8 cellular contexts compared by ENCODE assay signal in genomic region chr2:223956267-223956666, GRCh38. TPM values are rescaled to one million over a fixed set of nuclear protein-coding genes. Genes with fewer than 3 reads are reported as not detected.
DNase-seq lines count a peak whose midpoint lies in the region; ATAC-seq and TF ChIP-seq lines count a peak whose summit lies in the region.

No MANE protein-coding gene starts in this region.

- H3K27ac ChIP-seq in HUES48 (ENCODE audit: low read depth, low read length) (no peak overlapping the region), endodermal cell (ENCODE audit: low read depth, low read length) (no peak overlapping the region)

- H3K27me3 Mint-ChIP-seq in endodermal cell (ENCODE audit: insufficient read depth): no peaks in the 10 kb centered on the region
- H3K27me3 Mint-ChIP-seq in stimulated activated naive B cell treated with anti-CD40 and anti-IgM and Interleukin-4, amounts not matched to agents 10 μg/mL and 1 μg/mL and 100 μg/mL, for 72 hours: no peaks in the 10 kb centered on the region

- no peak overlapping the region for H3K27ac Mint-ChIP-seq in endodermal cell
- H3K27ac Mint-ChIP-seq in stimulated activated naive B cell treated with anti-CD40 and anti-IgM and Interleukin-4, amounts not matched to agents 10 μg/mL and 1 μg/mL and 100 μg/mL, for 72 hours: peak overlapping the region; percentile 72

- H3K36me3 Mint-ChIP-seq in endodermal cell (ENCODE audit: low read depth): peaks cover 18% of the 10 kb centered on the region
- peaks cover 14 to 15% of the 10 kb centered on the region in 2 donors for H3K36me3 Mint-ChIP-seq in stimulated activated naive B cell treated with anti-CD40 and anti-IgM and Interleukin-4, amounts not matched to agents 10 μg/mL and 1 μg/mL and 100 μg/mL, for 72 hours

- H3K4me3 Mint-ChIP-seq in endodermal cell: no peak overlapping the region
- H3K4me3 Mint-ChIP-seq in stimulated activated naive B cell treated with anti-CD40 and anti-IgM and Interleukin-4, amounts not matched to agents 10 μg/mL and 1 μg/mL and 100 μg/mL, for 72 hours: peak overlapping the region; percentile 61 to 78

- peaks cover 28% of the 10 kb centered on the region for H3K36me3 ChIP-seq in HUES48 (ENCODE audit: control insufficient read depth, insufficient read depth, low read length)
- peaks cover 14% of the 10 kb centered on the region for H3K36me3 ChIP-seq in endodermal cell (ENCODE audit: control insufficient read depth, insufficient read depth, low read length)

- H3K27me3 ChIP-seq in HUES48 (ENCODE audit: control insufficient read depth, insufficient read depth, low read length) (no peaks in the 10 kb centered on the region; the same call in 1 of the 2 replicates), endodermal cell (ENCODE audit: control insufficient read depth, insufficient read depth, low read length, poor library complexity, severe bottlenecking) (no peaks in the 10 kb centered on the region)

- DNase-seq in endodermal cell (peak; percentile 42), NCI-H526 (lab: John Stamatoyannopoulos, UW) (no peak), AG20443 (ENCODE audit: low spot score) (no peak), NCI-H2196 treated with DMSO at 0.1 percent for 48 hours (lab: John Stamatoyannopoulos, UW; ENCODE audit: unreplicated experiment) (no peak), anterior cingulate cortex (lab: John Stamatoyannopoulos, UW) (no peak)
- no peak for DNase-seq in stimulated activated naive B cell treated with anti-CD40 and anti-IgM and Interleukin-4, amounts not matched to agents 10 μg/mL and 1 μg/mL and 100 μg/mL, for 72 hours

- H3K4me3 ChIP-seq in HUES48 (ENCODE audit: low read depth, low read length) (peak overlapping the region; percentile 91; the same call in 1 of the 2 replicates), endodermal cell (ENCODE audit: low read length) (no peak overlapping the region)

- H3K9me3 Mint-ChIP-seq in endodermal cell: no peaks in the 10 kb centered on the region
- H3K9me3 Mint-ChIP-seq in stimulated activated naive B cell treated with anti-CD40 and anti-IgM and Interleukin-4, amounts not matched to agents 10 μg/mL and 1 μg/mL and 100 μg/mL, for 72 hours: no peaks in the 10 kb centered on the region

- H3K4me1 ChIP-seq in HUES48 (ENCODE audit: control insufficient read depth, insufficient read depth, low read length) (peaks cover 50% of the 10 kb centered on the region), endodermal cell (ENCODE audit: control insufficient read depth, insufficient read depth, low read length) (peaks cover 16% of the 10 kb centered on the region)

- H3K9ac ChIP-seq in HUES48 (ENCODE audit: low read depth, low read length) (no peak overlapping the region), endodermal cell (ENCODE audit: extremely low read depth, low read length, poor library complexity, severe bottlenecking) (no peak overlapping the region)

- ATAC-seq in GM19395 (IDR thresholded peaks at IDR 0.05; ENCODE audit: unreplicated experiment): peak; percentile 33
- no peak for ATAC-seq in stimulated activated naive B cell treated with anti-CD40 and anti-IgM and Interleukin-4, amounts not matched to agents 10 μg/mL and 1 μg/mL and 100 μg/mL, for 72 hours (replicated peaks)

- WGBS in endodermal cell (ENCODE audit: insufficient coverage in 1 of 2, insufficient read length in 1 of 2), 2 experiments: 78 to 79% methylated on average over 4 of the region's 4 CpGs

- H3K4me1 Mint-ChIP-seq in endodermal cell: peaks cover 44% of the 10 kb centered on the region
- peaks cover 23 to 44% of the 10 kb centered on the region in 2 donors for H3K4me1 Mint-ChIP-seq in stimulated activated naive B cell treated with anti-CD40 and anti-IgM and Interleukin-4, amounts not matched to agents 10 μg/mL and 1 μg/mL and 100 μg/mL, for 72 hours

- H3K9me3 ChIP-seq in HUES48 (ENCODE audit: control insufficient read depth, insufficient read depth, low read length) (no peaks in the 10 kb centered on the region), endodermal cell (ENCODE audit: control insufficient read depth, low read length) (no peaks in the 10 kb centered on the region)

- no peak for TF ChIP-seq CTCF in endodermal cell (conservative IDR thresholded peaks at IDR 0.05)

RNA-seq across cellular contexts. Expression of gene MRPL44, which starts 1.0 kb away (rescaled TPM):
- 10 to 100 TPM; 38.7 to 43.4 TPM for total RNA-seq in endodermal cell
- 39.6 TPM for polyA plus RNA-seq in endodermal cell (2013, experiment 1 of 2)
- polyA plus RNA-seq in endodermal cell (2013, experiment 2 of 2): 38.8 TPM

RNA-seq across cellular contexts. Expression of gene WDFY1, which starts 11.1 kb away (rescaled TPM):
- total RNA-seq in endodermal cell: 10 to 100 TPM; 61.9 to 69.7 TPM
- 49.0 TPM for polyA plus RNA-seq in endodermal cell (2013, experiment 1 of 2)
- 43.4 TPM for polyA plus RNA-seq in endodermal cell (2013, experiment 2 of 2)
